1 cellular context compared by ENCODE assay signal in the genomic region with DNA sequence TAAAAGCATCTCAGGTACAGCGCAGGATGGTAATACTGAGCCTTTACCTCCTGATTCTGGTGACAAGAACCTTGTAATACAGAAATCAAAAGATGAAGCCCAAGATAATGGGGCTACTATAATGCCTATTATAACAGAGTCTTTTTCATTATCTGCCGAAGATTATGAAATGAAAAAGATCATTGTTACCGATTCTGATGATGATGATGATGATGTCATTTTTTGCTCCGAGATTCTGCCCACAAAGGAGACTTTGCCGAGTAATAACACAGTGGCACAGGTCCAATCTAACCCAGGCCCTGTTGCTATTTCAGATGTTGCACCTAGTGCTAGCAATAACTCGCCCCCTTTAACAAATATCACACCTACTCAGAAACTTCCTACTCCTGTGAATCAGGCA.
TF ChIP-seq lines count a peak whose summit lies in the region.

No MANE protein-coding gene starts in this region.

TF ChIP-seq in HepG2, 621 proteins besides CTCF, POLR2A, EP300 and RAD21:
- TF ChIP-seq ATF7 (IDR thresholded peaks at IDR 0.05) = peak; percentile 74
- TF ChIP-seq ATF7 (CRISPR knock-in tag; IDR thresholded peaks at IDR 0.05) = no peak
- TF ChIP-seq, protein P1, sequence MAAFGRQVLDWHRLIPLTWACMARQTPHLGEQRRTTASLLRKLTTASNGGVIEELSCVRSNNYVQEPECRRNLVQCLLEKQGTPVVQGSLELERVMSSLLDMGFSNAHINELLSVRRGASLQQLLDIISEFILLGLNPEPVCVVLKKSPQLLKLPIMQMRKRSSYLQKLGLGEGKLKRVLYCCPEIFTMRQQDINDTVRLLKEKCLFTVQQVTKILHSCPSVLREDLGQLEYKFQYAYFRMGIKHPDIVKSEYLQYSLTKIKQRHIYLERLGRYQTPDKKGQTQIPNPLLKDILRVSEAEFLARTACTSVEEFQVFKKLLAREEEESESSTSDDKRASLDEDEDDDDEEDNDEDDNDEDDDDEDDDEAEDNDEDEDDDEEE (CRISPR knock-in tag; IDR thresholded peaks at IDR 0.05) = no peak
- TF ChIP-seq FOSL2 (CRISPR knock-in tag; IDR thresholded peaks at IDR 0.05) = no peak
- TF ChIP-seq CREB1 (IDR thresholded peaks at IDR 0.05) = peak; percentile 24; the same call in 1 of the 2 replicates
- TF ChIP-seq CREB1 (CRISPR knock-in tag; IDR thresholded peaks at IDR 0.05) = no peak
- TF ChIP-seq ZNF468 (CRISPR knock-in tag; IDR thresholded peaks at IDR 0.05) = no peak
